ENCODE assay signal across 27 cellular contexts in the genomic region with DNA sequence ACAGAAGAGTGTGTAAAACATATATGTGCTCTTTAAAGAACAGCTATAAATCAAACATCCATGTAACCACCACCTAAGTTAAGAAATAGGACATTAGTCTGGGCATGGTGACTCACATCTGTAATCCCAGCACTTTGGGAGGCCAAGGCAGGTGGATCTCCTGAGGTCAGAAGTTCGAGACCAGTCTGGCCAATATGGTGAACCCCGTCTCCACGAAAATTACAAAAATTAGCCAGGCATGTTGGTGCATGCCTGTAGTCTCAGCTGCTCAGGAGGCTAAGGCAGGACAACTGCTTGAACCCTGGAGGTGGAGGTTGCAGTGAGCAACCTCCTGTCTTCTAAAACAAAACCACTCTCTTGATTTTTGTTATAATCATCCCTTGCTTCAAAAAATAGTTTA.
"Had no signal": no experiment of that assay in that cellular context is flagged by ENCODE, and none has a peak within 500 bp of the region (broad histone marks: within the 10 kb centered on the region; RNA-seq: fewer than 3 reads in every experiment).

No MANE protein-coding gene starts in this region.

- H3K27ac ChIP-seq: coronary artery, esophagus squamous epithelium, left ventricle myocardium inferior, lower lobe of right lung, ovary, psoas muscle, sigmoid colon, skin epidermis, spleen, suprapubic skin, transverse colon, vagina had no signal

- DNase-seq: effector memory CD8-positive, alpha-beta T cell; erythroblast; esophagus squamous epithelium; hypothalamus; immature natural killer cell; islet precursor cell; kidney glomerular epithelial cell; left colon; left ventricle myocardium inferior; lower lobe of right lung; natural killer cell; occipital lobe; ovary; posterior cingulate gyrus; psoas muscle; right cardiac atrium; sigmoid colon; spleen; stimulated activated CD4-positive, alpha-beta T cell treated with anti-CD3 and anti-CD28 coated beads, Interleukin-4, amount 100 ng/mL, for 4 hours; stimulated activated naive B cell treated with anti-CD40 and anti-IgM and Interleukin-4, amounts not matched to agents 10 μg/mL and 1 μg/mL and 100 μg/mL, for 72 hours; stimulated activated naive CD8-positive, alpha-beta T cell treated with anti-CD3 and anti-CD28 coated beads, Interleukin-15, amount 100 ng/mL, for 72 hours; transverse colon had no signal

- H3K9me3 ChIP-seq: esophagus squamous epithelium, left ventricle myocardium inferior, lower lobe of right lung, ovary, psoas muscle, sigmoid colon, suprapubic skin, transverse colon, vagina had no signal

- FAIRE-seq: endometrium had no signal

- H3K27ac Mint-ChIP-seq: effector memory CD8-positive, alpha-beta T cell; immature natural killer cell; natural killer cell; stimulated activated naive B cell treated with anti-CD40 and anti-IgM and Interleukin-4, amounts not matched to agents 10 μg/mL and 1 μg/mL and 100 μg/mL, for 72 hours; stimulated activated naive CD8-positive, alpha-beta T cell treated with anti-CD3 and anti-CD28 coated beads, Interleukin-15, amount 100 ng/mL, for 72 hours had no signal

- H3K36me3 Mint-ChIP-seq: immature natural killer cell; natural killer cell; stimulated activated naive B cell treated with anti-CD40 and anti-IgM and Interleukin-4, amounts not matched to agents 10 μg/mL and 1 μg/mL and 100 μg/mL, for 72 hours had no signal

- H3K4me3 ChIP-seq: coronary artery, esophagus squamous epithelium, left ventricle myocardium inferior, lower lobe of right lung, ovary, psoas muscle, sigmoid colon, skin epidermis, spleen, suprapubic skin, transverse colon, vagina had no signal

- H3K9me3 Mint-ChIP-seq: effector memory CD8-positive, alpha-beta T cell; stimulated activated naive CD8-positive, alpha-beta T cell treated with anti-CD3 and anti-CD28 coated beads, Interleukin-15, amount 100 ng/mL, for 72 hours had no signal

- ATAC-seq: effector memory CD8-positive, alpha-beta T cell; left colon; lower lobe of right lung; natural killer cell; psoas muscle; right cardiac atrium had no signal

- H3K4me3 Mint-ChIP-seq: effector memory CD8-positive, alpha-beta T cell; immature natural killer cell; natural killer cell; stimulated activated naive B cell treated with anti-CD40 and anti-IgM and Interleukin-4, amounts not matched to agents 10 μg/mL and 1 μg/mL and 100 μg/mL, for 72 hours; stimulated activated naive CD8-positive, alpha-beta T cell treated with anti-CD3 and anti-CD28 coated beads, Interleukin-15, amount 100 ng/mL, for 72 hours had no signal

- H3K27me3 ChIP-seq: ovary, sigmoid colon, spleen, suprapubic skin, transverse colon, vagina had no signal

- H3K4me1 ChIP-seq: esophagus squamous epithelium, left ventricle myocardium inferior, lower lobe of right lung, psoas muscle, sigmoid colon, suprapubic skin, vagina had no signal

- H3K36me3 ChIP-seq: esophagus squamous epithelium, left ventricle myocardium inferior, lower lobe of right lung, ovary, sigmoid colon, spleen, suprapubic skin, transverse colon, vagina had no signal

- H3K4me1 Mint-ChIP-seq: immature natural killer cell, natural killer cell had no signal
